26 cellular contexts compared by ENCODE assay signal in genomic region chr10:110996256-110996655, GRCh38.
"Had no signal": no experiment of that assay in that cellular context is flagged by ENCODE, and none has a peak within 500 bp of the region (broad histone marks: within the 10 kb centered on the region; RNA-seq: fewer than 3 reads in every experiment).

No MANE protein-coding gene starts in this region.

- H3K4me3 Mint-ChIP-seq: dendritic cell treated with granulocyte-macrophage colony-stimulating factor and Interleukin-4, amounts not matched to agents 40 ng/mL and 50 ng/mL, for 4 days; effector memory CD8-positive, alpha-beta T cell; endodermal cell had no signal

- ATAC-seq: effector memory CD8-positive, alpha-beta T cell; esophagus mucosa; gastrocnemius medialis; heart right ventricle; left colon; left lobe of liver; lower lobe of right lung had no signal

- DNase-seq: colonic mucosa; cortex of kidney; effector CD8-positive, alpha-beta T cell; effector memory CD8-positive, alpha-beta T cell; endodermal cell; erythroblast; esophagus squamous epithelium; foreskin fibroblast; foreskin melanocyte; gastrocnemius medialis; glutamatergic neuron; head of caudate nucleus; heart right ventricle; hippocampal formation; islet precursor cell; kidney; kidney glomerular epithelial cell; left colon; left ventricle myocardium inferior; lower lobe of right lung; mesenchymal stem cell; midbrain had no signal

- H3K9me3 ChIP-seq: colonic mucosa, esophagus squamous epithelium, gastrocnemius medialis, heart right ventricle, left ventricle myocardium inferior, lower lobe of right lung had no signal

- H3K4me1 ChIP-seq: colonic mucosa, esophagus squamous epithelium, gastrocnemius medialis, lower lobe of right lung had no signal

- H3K4me3 ChIP-seq: colonic mucosa, esophagus squamous epithelium, gastrocnemius medialis, heart right ventricle, left ventricle myocardium inferior, lower lobe of right lung had no signal

- H3K27ac ChIP-seq: colonic mucosa, epithelial cell of prostate, esophagus squamous epithelium, gastrocnemius medialis, heart right ventricle, left ventricle myocardium inferior, lower lobe of right lung had no signal

- H3K27me3 Mint-ChIP-seq: dendritic cell treated with granulocyte-macrophage colony-stimulating factor and Interleukin-4, amounts not matched to agents 40 ng/mL and 50 ng/mL, for 4 days; effector memory CD8-positive, alpha-beta T cell had no signal

- H3K36me3 ChIP-seq: colonic mucosa, gastrocnemius medialis had no signal

- H3K27me3 ChIP-seq: colonic mucosa, esophagus squamous epithelium, gastrocnemius medialis, heart right ventricle had no signal

- H3K27ac Mint-ChIP-seq: dendritic cell treated with granulocyte-macrophage colony-stimulating factor and Interleukin-4, amounts not matched to agents 40 ng/mL and 50 ng/mL, for 4 days had no signal
